In the genomic region with DNA sequence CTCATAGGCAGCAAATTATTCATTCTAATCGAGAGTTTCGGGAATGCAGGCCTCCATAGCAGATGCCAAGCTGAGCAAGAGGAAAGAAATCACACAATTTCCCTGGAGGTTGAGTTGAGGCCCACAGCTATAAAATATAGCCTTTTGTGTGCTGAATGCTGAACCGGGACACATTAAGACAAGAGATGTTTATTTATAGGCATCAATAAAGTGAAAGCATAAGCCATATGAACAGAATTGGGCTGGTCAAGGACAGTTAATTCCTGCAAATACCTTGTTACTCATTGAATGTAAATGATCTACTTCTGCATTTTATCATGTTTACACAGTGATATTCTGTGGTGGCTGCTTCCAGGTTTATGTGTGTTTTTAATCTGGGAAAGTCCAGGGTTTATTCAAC, we compare ENCODE assay signal across 16 cellular contexts.
DNase-seq lines count a peak whose midpoint lies in the region; ATAC-seq and TF ChIP-seq lines count a peak whose summit lies in the region.
"Had no signal": no experiment of that assay in that cellular context is flagged by ENCODE, and none has a peak within 500 bp of the region (broad histone marks: within the 10 kb centered on the region; RNA-seq: fewer than 3 reads in every experiment).

No MANE protein-coding gene starts in this region.

- no peak overlapping the region for H2BK120ac ChIP-seq in neuronal stem cell (ENCODE audit: low read depth, low read length)

- H3K14ac ChIP-seq in neuronal stem cell (ENCODE audit: low read length), result no peak overlapping the region

- H3K9ac ChIP-seq in neuronal stem cell (ENCODE audit: low read depth, low read length, poor library complexity) (no peak overlapping the region), endodermal cell (ENCODE audit: extremely low read depth, low read length, poor library complexity, severe bottlenecking) (no peak overlapping the region)

- H3K27me3 ChIP-seq in neuronal stem cell (ENCODE audit: control insufficient read depth in 3 of 3, insufficient read depth in 3 of 3, low read depth in 1 of 3, low read length in 3 of 3), result no peaks in the 10 kb centered on the region
- no peaks in the 10 kb centered on the region for H3K27me3 ChIP-seq in endodermal cell (ENCODE audit: control insufficient read depth, insufficient read depth, low read length, poor library complexity, severe bottlenecking)
- H3K27me3 ChIP-seq: sigmoid colon had no signal

- no peaks in the 10 kb centered on the region for H3K9me3 ChIP-seq in neuronal stem cell (replicated peaks in 1 of 2; ENCODE audit: control insufficient read depth in 2 of 2, insufficient read depth in 1 of 2, low read depth in 1 of 2, low read length in 2 of 2)
- H3K9me3 ChIP-seq in endodermal cell (ENCODE audit: control insufficient read depth, low read length), result no peaks in the 10 kb centered on the region
- H3K9me3 ChIP-seq: sigmoid colon had no signal

- no peak overlapping the region for H4K91ac ChIP-seq in neuronal stem cell (ENCODE audit: low read depth, low read length, poor library complexity)

- H3K4ac ChIP-seq in neuronal stem cell (ENCODE audit: low read length), result no peak overlapping the region

- WGBS in neuronal stem cell (ENCODE audit: extremely low coverage in 2 of 2, insufficient read length in 2 of 2, insufficient replicate concordance in 1 of 2), 2 donors, result no CpG with 5 or more reads among the region's 3 CpGs
- WGBS in endodermal cell (ENCODE audit: insufficient coverage in 1 of 2, insufficient read length in 1 of 2), 2 experiments, result 70 to 75% methylated on average over 3 of the region's 3 CpGs

- H3K4me1 ChIP-seq in neuronal stem cell (ENCODE audit: control insufficient read depth in 2 of 2, insufficient read depth in 1 of 2, low read depth in 1 of 2, low read length in 2 of 2), result peaks cover 0 to 6% of the 10 kb centered on the region in 2 donors
- peaks cover 13% of the 10 kb centered on the region for H3K4me1 ChIP-seq in endodermal cell (ENCODE audit: control insufficient read depth, insufficient read depth, low read length)
- H3K4me1 ChIP-seq: sigmoid colon had no signal

- no peaks in the 10 kb centered on the region for H3K36me3 ChIP-seq in neuronal stem cell (replicated peaks in 1 of 2; ENCODE audit: control insufficient read depth in 2 of 2, insufficient read depth in 2 of 2, low read length in 2 of 2)
- no peaks in the 10 kb centered on the region for H3K36me3 ChIP-seq in endodermal cell (ENCODE audit: control insufficient read depth, insufficient read depth, low read length)
- H3K36me3 ChIP-seq: sigmoid colon had no signal

- H3K27me3 Mint-ChIP-seq in endodermal cell (ENCODE audit: insufficient read depth), result no peaks in the 10 kb centered on the region
- H3K27me3 Mint-ChIP-seq: activated B cell treated with CpG ODN at 0.5 μM for 24 hours; stimulated activated memory B cell treated with anti-CD40 and anti-IgM and Interleukin-4, amounts not matched to agents 10 μg/mL and 1 μg/mL and 100 μg/mL, for 72 hours had no signal

- no peak overlapping the region for H4K8ac ChIP-seq in neuronal stem cell (ENCODE audit: low read depth, low read length)

- no peaks in the 10 kb centered on the region for H3K79me1 ChIP-seq in neuronal stem cell (ENCODE audit: low read depth, low read length)

- H3K36me3 Mint-ChIP-seq in endodermal cell (ENCODE audit: low read depth), result no peaks in the 10 kb centered on the region
- H3K36me3 Mint-ChIP-seq: activated naive CD4-positive, alpha-beta T cell treated with anti-CD3 and anti-CD28 coated beads, Interleukin-2, amount 50 U/mL, for 72 hours; stimulated activated memory B cell treated with anti-CD40 and anti-IgM and Interleukin-4, amounts not matched to agents 10 μg/mL and 1 μg/mL and 100 μg/mL, for 72 hours had no signal

- no peak overlapping the region for H3K27ac Mint-ChIP-seq in endodermal cell
- H3K27ac Mint-ChIP-seq: activated B cell treated with CpG ODN at 0.5 μM for 24 hours; activated naive CD4-positive, alpha-beta T cell treated with anti-CD3 and anti-CD28 coated beads, Interleukin-2, amount 50 U/mL, for 72 hours; stimulated activated memory B cell treated with anti-CD40 and anti-IgM and Interleukin-4, amounts not matched to agents 10 μg/mL and 1 μg/mL and 100 μg/mL, for 72 hours had no signal

- DNase-seq in DMS153 treated with DMSO at 0.1 percent for 48 hours (lab: John Stamatoyannopoulos, UW; ENCODE audit: unreplicated experiment), result peak; percentile 97
- peak; percentile 91 for DNase-seq in NCI-H526 treated with DMSO at 0.1 percent for 48 hours (lab: John Stamatoyannopoulos, UW)
- no peak for DNase-seq in neuronal stem cell (ENCODE audit: low spot score)
- DNase-seq in SIG-M5 (lab: John Stamatoyannopoulos, UW), result no peak
- DNase-seq in RKO (ENCODE audit: low spot score), result no peak
- DNase-seq in activated CD4-positive, CD25-positive, alpha-beta regulatory T cell (lab: John Stamatoyannopoulos, UW), result no peak
- no peak for DNase-seq in endodermal cell
- DNase-seq: activated B cell treated with CpG ODN at 0.5 μM for 24 hours; activated CD8-positive, alpha-beta memory T cell treated with anti-CD3 and anti-CD28 coated beads, Interleukin-2, amount 50 U/mL, for 48 hours; cerebellar nuclear complex; MV-4-11; sigmoid colon had no signal

- peaks cover 34% of the 10 kb centered on the region for H3K4me1 Mint-ChIP-seq in endodermal cell
- H3K4me1 Mint-ChIP-seq: activated B cell treated with CpG ODN at 0.5 μM for 24 hours; stimulated activated memory B cell treated with anti-CD40 and anti-IgM and Interleukin-4, amounts not matched to agents 10 μg/mL and 1 μg/mL and 100 μg/mL, for 72 hours had no signal

- no peak overlapping the region for H3K4me2 ChIP-seq in neuronal stem cell (ENCODE audit: insufficient read depth, low read length, poor library complexity, severe bottlenecking)

- no peak overlapping the region for H3K4me3 Mint-ChIP-seq in endodermal cell
- H3K4me3 Mint-ChIP-seq: activated B cell treated with CpG ODN at 0.5 μM for 24 hours; stimulated activated memory B cell treated with anti-CD40 and anti-IgM and Interleukin-4, amounts not matched to agents 10 μg/mL and 1 μg/mL and 100 μg/mL, for 72 hours had no signal

- H2AFZ ChIP-seq in neuronal stem cell (ENCODE audit: low read length), result peak overlapping the region; percentile 24

- H3K23ac ChIP-seq in neuronal stem cell (ENCODE audit: low read depth, low read length, poor library complexity), result no peak overlapping the region

- H3K9me3 Mint-ChIP-seq in endodermal cell, result no peaks in the 10 kb centered on the region
- H3K9me3 Mint-ChIP-seq: activated B cell treated with CpG ODN at 0.5 μM for 24 hours; stimulated activated memory B cell treated with anti-CD40 and anti-IgM and Interleukin-4, amounts not matched to agents 10 μg/mL and 1 μg/mL and 100 μg/mL, for 72 hours had no signal

- H3K4me3 ChIP-seq in neuronal stem cell (ENCODE audit: low read length in 2 of 2) (no peak overlapping the region), endodermal cell (ENCODE audit: low read length) (no peak overlapping the region)
- H3K4me3 ChIP-seq: lung, sigmoid colon had no signal

- no peak overlapping the region for H2BK15ac ChIP-seq in neuronal stem cell (ENCODE audit: low read length)

- H2BK5ac ChIP-seq in neuronal stem cell (ENCODE audit: low read length), result no peak overlapping the region

- no peak overlapping the region for H2AK5ac ChIP-seq in neuronal stem cell (ENCODE audit: low read depth, low read length)

- no peak overlapping the region for H2BK12ac ChIP-seq in neuronal stem cell (ENCODE audit: low read length)

- ATAC-seq in esophagus mucosa, result peak; percentile 76
- ATAC-seq: activated naive CD4-positive, alpha-beta T cell treated with anti-CD3 and anti-CD28 coated beads, Interleukin-2, amount 50 U/mL, for 72 hours; stimulated activated memory B cell treated with anti-CD40 and anti-IgM and Interleukin-4, amounts not matched to agents 10 μg/mL and 1 μg/mL and 100 μg/mL, for 72 hours had no signal

- no peak for TF ChIP-seq CTCF in endodermal cell (conservative IDR thresholded peaks at IDR 0.05)

- H3K18ac ChIP-seq in neuronal stem cell (ENCODE audit: low read length), result no peak overlapping the region

- H3K27ac ChIP-seq in neuronal stem cell (replicated peaks; ENCODE audit: low read length), result no peak overlapping the region
- no peak overlapping the region for H3K27ac ChIP-seq in endodermal cell (ENCODE audit: low read depth, low read length)
- H3K27ac ChIP-seq: sigmoid colon had no signal

Comparison
In these comparisons a context has a peak if more than half of its experiments do, and no peak if none do; other contexts are left out.
1. DNase-seq: peak in DMS153 treated with DMSO at 0.1 percent for 48 hours (single experiment) and NCI-H526 treated with DMSO at 0.1 percent for 48 hours (single experiment); none in neuronal stem cell (single experiment), SIG-M5 (single experiment), RKO (single experiment), activated CD4-positive, CD25-positive, alpha-beta regulatory T cell (0 of 4) and endodermal cell (single experiment).